19 cellular contexts compared by ENCODE assay signal in genomic region chr7:22185559-22185958, GRCh38.
"Had no signal": no experiment of that assay in that cellular context is flagged by ENCODE, and none has a peak within 500 bp of the region (broad histone marks: within the 10 kb centered on the region; RNA-seq: fewer than 3 reads in every experiment).

No MANE protein-coding gene starts in this region.

- H3K36me3 ChIP-seq: breast epithelium, suprapubic skin had no signal

- FAIRE-seq: endometrium, keratinocyte had no signal

- H3K4me1 Mint-ChIP-seq: activated naive CD8-positive, alpha-beta T cell treated with anti-CD3 and anti-CD28 coated beads, Interleukin-2, amount 50 U/mL, for 24 hours; natural killer cell had no signal

- H3K9me3 ChIP-seq: ascending aorta, breast epithelium, left ventricle myocardium inferior, psoas muscle, right lobe of liver, suprapubic skin, upper lobe of left lung had no signal

- H3K4me3 Mint-ChIP-seq: activated naive CD4-positive, alpha-beta T cell treated with anti-CD3 and anti-CD28 coated beads for 36 hours; activated naive CD8-positive, alpha-beta T cell treated with anti-CD3 and anti-CD28 coated beads, Interleukin-2, amount 50 U/mL, for 24 hours; natural killer cell had no signal

- H3K27me3 ChIP-seq: ascending aorta, breast epithelium, hepatocyte, right lobe of liver, suprapubic skin, upper lobe of left lung had no signal

- H2AFZ ChIP-seq: hepatocyte had no signal

- H3K9me3 Mint-ChIP-seq: activated naive CD4-positive, alpha-beta T cell treated with anti-CD3 and anti-CD28 coated beads for 36 hours; activated naive CD8-positive, alpha-beta T cell treated with anti-CD3 and anti-CD28 coated beads, Interleukin-2, amount 50 U/mL, for 24 hours; activated T-helper 2 cell treated with anti-CD3 and anti-CD28 coated beads, Interferon-gamma antibody, Interleukin-2, Interleukin-4, amounts not matched to agents 10 μg/mL and 5 μg/mL and 100 μg/mL, durations not matched to agents 14 hours and 24 hours and 36 hours; natural killer cell had no signal

- H3K27ac Mint-ChIP-seq: activated naive CD4-positive, alpha-beta T cell treated with anti-CD3 and anti-CD28 coated beads for 36 hours; activated naive CD8-positive, alpha-beta T cell treated with anti-CD3 and anti-CD28 coated beads, Interleukin-2, amount 50 U/mL, for 24 hours; activated T-helper 2 cell treated with anti-CD3 and anti-CD28 coated beads, Interferon-gamma antibody, Interleukin-2, Interleukin-4, amounts not matched to agents 10 μg/mL and 5 μg/mL and 100 μg/mL, durations not matched to agents 14 hours and 24 hours and 36 hours; natural killer cell had no signal

- H3K4me1 ChIP-seq: ascending aorta, breast epithelium, psoas muscle, right lobe of liver, upper lobe of left lung had no signal

- H3K79me2 ChIP-seq: hepatocyte had no signal

- DNase-seq: activated CD4-positive, alpha-beta T cell treated with anti-CD3 and anti-CD28 coated beads, Interleukin-2, amount 50 U/mL, for 48 hours; activated naive CD4-positive, alpha-beta T cell treated with anti-CD3 and anti-CD28 coated beads for 36 hours; activated naive CD8-positive, alpha-beta T cell treated with anti-CD3 and anti-CD28 coated beads, Interleukin-2, amount 50 U/mL, for 24 hours; left ventricle myocardium inferior; natural killer cell; psoas muscle; right lobe of liver; stimulated activated naive CD8-positive, alpha-beta T cell treated with anti-CD3 and anti-CD28 coated beads, Interleukin-15, Interleukin-2, amounts not matched to agents 100 U/mL and 50 U/mL, for 24 hours; T-helper 1 cell; upper lobe of left lung had no signal

- H3K4me3 ChIP-seq: ascending aorta, breast epithelium, hepatocyte, left ventricle myocardium inferior, psoas muscle, right lobe of liver, smooth muscle cell, suprapubic skin, upper lobe of left lung had no signal

- H3K27ac ChIP-seq: ascending aorta, breast epithelium, hepatocyte, left ventricle myocardium inferior, psoas muscle, right lobe of liver, suprapubic skin, upper lobe of left lung, VCaP had no signal

- H3K36me3 Mint-ChIP-seq: natural killer cell had no signal

- H3K4me2 ChIP-seq: hepatocyte, smooth muscle cell had no signal
